20 cellular contexts compared by ENCODE assay signal in the genomic region with DNA sequence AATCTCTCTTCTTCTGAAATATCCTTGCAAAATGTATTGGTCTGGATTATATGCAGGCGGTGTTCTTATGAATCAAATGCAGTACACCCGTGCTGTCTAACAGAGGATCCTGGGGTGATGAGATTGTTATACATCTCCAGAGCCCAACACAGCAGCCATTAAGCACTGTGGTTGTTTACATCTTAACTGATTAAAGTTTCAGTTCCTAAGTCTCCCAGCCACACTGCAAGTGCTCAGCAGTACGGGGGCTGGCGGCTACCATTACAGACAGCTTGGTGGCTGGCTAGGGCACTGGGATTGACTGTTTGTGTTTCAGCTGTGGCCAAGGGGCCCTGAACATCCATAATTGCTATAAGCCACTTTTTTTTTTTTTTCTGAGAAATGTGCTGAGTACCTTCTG. TPM values are rescaled to one million over a fixed set of nuclear protein-coding genes. Genes with fewer than 3 reads are reported as not detected.
"Had no signal": no experiment of that assay in that cellular context is flagged by ENCODE, and none has a peak within 500 bp of the region (broad histone marks: within the 10 kb centered on the region; RNA-seq: fewer than 3 reads in every experiment).

No MANE protein-coding gene starts in this region.

- H3K36me3 ChIP-seq: cardiac muscle cell, gastrocnemius medialis, thoracic aorta, upper lobe of left lung had no signal

- H3K27ac Mint-ChIP-seq: activated naive CD4-positive, alpha-beta T cell treated with anti-CD3 and anti-CD28 coated beads, Interleukin-2, amount 50 U/mL, for 24 hours; activated T-cell treated with anti-CD3 and anti-CD28 coated beads, Interleukin-2, amount 50 U/mL, for 72 hours; dendritic cell treated with granulocyte-macrophage colony-stimulating factor and Interleukin-4, amounts not matched to agents 40 ng/mL and 50 ng/mL, for 4 days; nephron had no signal

- H3K27ac ChIP-seq: cardiac muscle cell, gastrocnemius medialis, thoracic aorta, upper lobe of left lung had no signal

- H3K4me3 ChIP-seq: cardiac muscle cell, gastrocnemius medialis, lung, smooth muscle cell, thoracic aorta, upper lobe of left lung had no signal

- DNase-seq: activated CD4-positive, alpha-beta T cell treated with anti-CD3 and anti-CD28 coated beads for 1 hour; activated gamma-delta T cell; activated T-cell treated with anti-CD3 and anti-CD28 coated beads, Interleukin-2, amount 50 U/mL, for 72 hours; effector CD8-positive, alpha-beta T cell; gastrocnemius medialis; head of caudate nucleus; midbrain; stimulated activated CD4-positive, alpha-beta T cell treated with anti-CD3 and anti-CD28 coated beads, Interleukin-4, amount 100 ng/mL, for 1 hour; upper lobe of left lung had no signal

- H3K4me3 Mint-ChIP-seq: activated naive CD4-positive, alpha-beta T cell treated with anti-CD3 and anti-CD28 coated beads, Interleukin-2, amount 50 U/mL, for 24 hours; activated T-cell treated with anti-CD3 and anti-CD28 coated beads, Interleukin-2, amount 50 U/mL, for 72 hours; dendritic cell treated with granulocyte-macrophage colony-stimulating factor and Interleukin-4, amounts not matched to agents 40 ng/mL and 50 ng/mL, for 4 days; nephron had no signal

- H3K36me3 Mint-ChIP-seq: activated naive CD4-positive, alpha-beta T cell treated with anti-CD3 and anti-CD28 coated beads, Interleukin-2, amount 50 U/mL, for 24 hours had no signal

- H3K4me1 Mint-ChIP-seq: activated naive CD4-positive, alpha-beta T cell treated with anti-CD3 and anti-CD28 coated beads, Interleukin-2, amount 50 U/mL, for 24 hours; nephron had no signal

- H3K9me3 ChIP-seq: gastrocnemius medialis, thoracic aorta, upper lobe of left lung had no signal

- ATAC-seq: activated T-cell treated with anti-CD3 and anti-CD28 coated beads, Interleukin-2, amount 50 U/mL, for 72 hours; esophagus mucosa; gastrocnemius medialis; sciatic nerve had no signal

- H3K27me3 ChIP-seq: cardiac muscle cell, upper lobe of left lung had no signal

- H3K4me1 ChIP-seq: gastrocnemius medialis, upper lobe of left lung had no signal

- H3K9me3 Mint-ChIP-seq: activated naive CD4-positive, alpha-beta T cell treated with anti-CD3 and anti-CD28 coated beads, Interleukin-2, amount 50 U/mL, for 24 hours; activated T-cell treated with anti-CD3 and anti-CD28 coated beads, Interleukin-2, amount 50 U/mL, for 72 hours; dendritic cell treated with granulocyte-macrophage colony-stimulating factor and Interleukin-4, amounts not matched to agents 40 ng/mL and 50 ng/mL, for 4 days had no signal

RNA-seq across cellular contexts. Expression of gene UNC93A, which starts 7.1 kb away (rescaled TPM):
- total RNA-seq: activated CD8-positive, alpha-beta memory T cell treated with anti-CD3 and anti-CD28 coated beads for 36 hours; activated T-cell treated with anti-CD3 and anti-CD28 coated beads, Interleukin-2, amount 50 U/mL, for 72 hours; cardiac muscle cell; chondrocyte; gastrocnemius medialis; lung; sciatic nerve; smooth muscle cell; thoracic aorta; upper lobe of left lung had no signal

RNA-seq across cellular contexts. Expression of gene TTLL2, which starts 26.7 kb away (rescaled TPM):
- total RNA-seq: activated CD8-positive, alpha-beta memory T cell treated with anti-CD3 and anti-CD28 coated beads for 36 hours; activated T-cell treated with anti-CD3 and anti-CD28 coated beads, Interleukin-2, amount 50 U/mL, for 72 hours; cardiac muscle cell; chondrocyte; esophagus mucosa; gastrocnemius medialis; lung; sciatic nerve; smooth muscle cell; thoracic aorta; upper lobe of left lung had no signal
